Comparison of ENCODE assay signal across 8 cellular contexts in genomic region chr6:106629103-106629858, GRCh38. TPM values are rescaled to one million over a fixed set of nuclear protein-coding genes. Genes with fewer than 3 reads are reported as not detected.
DNase-seq lines count a peak whose midpoint lies in the region; ATAC-seq and TF ChIP-seq lines count a peak whose summit lies in the region.

Gene QRSL1, plus strand, starts transcription at chr6:106629578. Its CDS starts 104 bp downstream, at chr6:106629682.
Gene RTN4IP1, minus strand, starts transcription at chr6:106629498. Its CDS starts 477 bp downstream, at chr6:106629021.

- no peak for TF ChIP-seq POLR2A in spleen (IDR thresholded peaks at IDR 0.05)

- peak within 1 kb of the TSS; percentile 93 for H3K4me3 Mint-ChIP-seq in activated B cell treated with CpG ODN at 0.5 μM for 24 hours

- TF ChIP-seq CTCF in activated B cell treated with CpG ODN at 0.5 μM for 24 hours (IDR thresholded peaks at IDR 0.05) (no peak), spleen (IDR thresholded peaks at IDR 0.05 in 8 of 11, conservative IDR thresholded peaks at IDR 0.05 in 3 of 11) (peak in 1 of 11 experiments; percentile 15)

- H3K27ac ChIP-seq in caudate nucleus (ENCODE audit: low read depth, low read length) (peak within 1 kb of the TSS; percentile 85), spleen (peak within 1 kb of the TSS; percentile 82 to 92 (median 88))

- H3K36me3 ChIP-seq in spleen, result no peaks in the 10 kb centered on the region

- H3K27me3 ChIP-seq in spleen (replicated peaks in 1 of 7), result no peaks in the 10 kb centered on the region

- H3K4me3 ChIP-seq in spleen, result peak within 1 kb of the TSS; percentile 80 to 99 (median 91)

- peak; percentile 96 for DNase-seq in AG08396 (ENCODE audit: low spot score)
- peak; percentile 88 for DNase-seq in NCI-H226
- DNase-seq in activated B cell treated with CpG ODN at 0.5 μM for 24 hours, result peak; percentile 74
- DNase-seq in caudate nucleus (lab: John Stamatoyannopoulos, UW), result peak; percentile 34 to 93 (median 80)
- DNase-seq in inferior parietal cortex (ENCODE audit: extremely low spot score), result peak; percentile 97
- peak; percentile 94 for DNase-seq in spleen

- peaks cover 7 to 75% (median 50%) of the 10 kb centered on the region in 6 donors for H3K4me1 ChIP-seq in spleen

- H3K9me3 ChIP-seq in spleen, result no peaks in the 10 kb centered on the region

- H3K4me1 Mint-ChIP-seq in activated B cell treated with CpG ODN at 0.5 μM for 24 hours, result peaks cover 72% of the 10 kb centered on the region

- ATAC-seq in GM18909 (IDR thresholded peaks at IDR 0.05; ENCODE audit: poor library complexity, unreplicated experiment), result peak; percentile 81
- ATAC-seq in HG03159 (IDR thresholded peaks at IDR 0.05; ENCODE audit: unreplicated experiment), result peak; percentile 80
- peak; percentile 84 for ATAC-seq in activated B cell treated with CpG ODN at 0.5 μM for 24 hours (ENCODE audit: low read depth)

- CTCF ChIA-PET in activated B cell treated with CpG ODN at 0.5 μM for 24 hours (lab: Charles Lee), result interaction anchor here (0.7 to 2.7 kb wide), 3 partner anchors 20 to 350 kb away, joined by 3 to 10 read pairs (median 7); no protein-coding TSS in a partner anchor

- POLR2A ChIA-PET in activated B cell treated with CpG ODN at 0.5 μM for 24 hours (lab: Charles Lee), result interaction anchor here (0.5 to 3.5 kb wide), 18 partner anchors 8 to 347 kb away, joined by 3 to 57 read pairs (median 4); no protein-coding TSS in a partner anchor

- 0 to 1% (median 0%) methylated on average over 36 to 46 of the region's 46 CpGs for WGBS in spleen, 5 donors

- H3K36me3 Mint-ChIP-seq in activated B cell treated with CpG ODN at 0.5 μM for 24 hours (ENCODE audit: low read depth), result peaks cover 27% of the 10 kb centered on the region

- intact Hi-C loops in activated B cell treated with CpG ODN at 0.5 μM for 24 hours (cut with micrococcal nuclease) (loop anchor here (1.0 to 2.0 kb wide), 9 partner anchors 8 to 343 kb away; partner anchors contain the start of gene ATG5), spleen (cut with DNase I; ENCODE audit: low total_unique reads) (no loop called here)

- no peaks in the 10 kb centered on the region for H3K27me3 Mint-ChIP-seq in activated B cell treated with CpG ODN at 0.5 μM for 24 hours

- no peaks in the 10 kb centered on the region for H3K9me3 Mint-ChIP-seq in activated B cell treated with CpG ODN at 0.5 μM for 24 hours

- peak within 1 kb of the TSS; percentile 96 for H3K27ac Mint-ChIP-seq in activated B cell treated with CpG ODN at 0.5 μM for 24 hours

RNA-seq across cellular contexts. Expression of gene QRSL1, which starts in this region (rescaled TPM):
- total RNA-seq in activated B cell treated with CpG ODN at 0.5 μM for 24 hours, result 28.4 and 31.1 TPM in 2 replicates
- 10 to 100 TPM; 16.4 to 27.9 (median 20.2) TPM for total RNA-seq in spleen
- 10 to 100 TPM; 18.2 to 23.1 (median 21.6) TPM for polyA plus RNA-seq in spleen

RNA-seq across cellular contexts. Expression of gene RTN4IP1, which starts in this region (rescaled TPM):
- total RNA-seq in activated B cell treated with CpG ODN at 0.5 μM for 24 hours (9.9 and 11.2 TPM in 2 replicates), spleen (1 to 10 TPM; 3.9 to 9.1 (median 6.7) TPM)
- polyA plus RNA-seq in spleen, result 1 to 10 TPM; 4.7 to 8.2 (median 6.5) TPM

Comparison
In these comparisons a context has a peak if more than half of its experiments do, and no peak if none do; other contexts are left out.
1. Peak in every context shown above with its lines: DNase-seq, ATAC-seq, H3K4me3 ChIP-seq and H3K27ac ChIP-seq.